In genomic region chr5:158940977-158941376, GRCh38 we compare ENCODE assay signal across 29 cellular contexts.
DNase-seq lines count a peak whose midpoint lies in the region; ATAC-seq lines count a peak whose summit lies in the region.
"Had no signal": no experiment of that assay in that cellular context is flagged by ENCODE, and none has a peak within 500 bp of the region (broad histone marks: within the 10 kb centered on the region; RNA-seq: fewer than 3 reads in every experiment).

No MANE protein-coding gene starts in this region.

- DNase-seq in NCI-H2171 treated with DMSO at 0.1 percent for 48 hours (lab: John Stamatoyannopoulos, UW) (peak; percentile 27), NCI-H2171 (lab: John Stamatoyannopoulos, UW) (no peak), NCI-H1105 treated with DMSO at 0.1 percent for 48 hours (lab: John Stamatoyannopoulos, UW) (no peak), cardiac septum (ENCODE audit: low spot score) (no peak)
- no peak for DNase-seq in stimulated activated naive B cell treated with anti-CD40 and anti-IgM and Interleukin-4, amounts not matched to agents 10 μg/mL and 1 μg/mL and 100 μg/mL, for 72 hours
- no peak for DNase-seq in stimulated activated CD4-positive, alpha-beta T cell treated with anti-CD3 and anti-CD28 coated beads, Interleukin-1b, Interleukin-23, amount 100 ng/mL, for 48 hours
- DNase-seq: 8988T; activated CD4-positive, alpha-beta T cell treated with anti-CD3 and anti-CD28 coated beads, Interleukin-2, amount 10 ng/mL, durations not matched to agents 24 days and 14 days; activated gamma-delta T cell; activated T-cell treated with anti-CD3 and anti-CD28 coated beads, Interleukin-2, amount 50 U/mL, for 1 hour; CD4-positive, CD25-positive, alpha-beta regulatory T cell; central memory CD4-positive, alpha-beta T cell; dermis blood vessel endothelial cell; H7; hippocampal formation; NCI-H1092 treated with DMSO at 0.1 percent for 48 hours; NCI-H2081 treated with DMSO at 0.1 percent for 48 hours; pancreas; PC-9; retina; small intestine; stimulated activated CD8-positive, alpha-beta memory T cell treated with anti-CD3 and anti-CD28 coated beads, Interleukin-4, amount 100 ng/mL, for 48 hours; stomach; T-helper 9 cell; tibial artery had no signal

- peaks cover 2 to 5% of the 10 kb centered on the region in 2 donors for H3K9me3 Mint-ChIP-seq in stimulated activated naive B cell treated with anti-CD40 and anti-IgM and Interleukin-4, amounts not matched to agents 10 μg/mL and 1 μg/mL and 100 μg/mL, for 72 hours
- H3K9me3 Mint-ChIP-seq: activated CD4-positive, alpha-beta T cell treated with anti-CD3 and anti-CD28 coated beads, Interleukin-2, amount 10 ng/mL, durations not matched to agents 24 days and 14 days had no signal

- ATAC-seq in HG02623 (IDR thresholded peaks at IDR 0.05; ENCODE audit: unreplicated experiment) (peak; percentile 55), HG03571 (IDR thresholded peaks at IDR 0.05; ENCODE audit: unreplicated experiment) (peak; percentile 50)
- peak; percentile 79 to 80 for ATAC-seq in stimulated activated naive B cell treated with anti-CD40 and anti-IgM and Interleukin-4, amounts not matched to agents 10 μg/mL and 1 μg/mL and 100 μg/mL, for 72 hours (replicated peaks)
- ATAC-seq: pancreas, Right ventricle myocardium inferior had no signal

- H3K27ac Mint-ChIP-seq in stimulated activated naive B cell treated with anti-CD40 and anti-IgM and Interleukin-4, amounts not matched to agents 10 μg/mL and 1 μg/mL and 100 μg/mL, for 72 hours = peak overlapping the region; percentile 22
- H3K27ac Mint-ChIP-seq: activated CD4-positive, alpha-beta T cell treated with anti-CD3 and anti-CD28 coated beads, Interleukin-2, amount 10 ng/mL, durations not matched to agents 24 days and 14 days; CD4-positive, CD25-positive, alpha-beta regulatory T cell had no signal

- H3K4me1 Mint-ChIP-seq in stimulated activated naive B cell treated with anti-CD40 and anti-IgM and Interleukin-4, amounts not matched to agents 10 μg/mL and 1 μg/mL and 100 μg/mL, for 72 hours = peaks cover 65 to 85% of the 10 kb centered on the region in 2 donors
- H3K4me1 Mint-ChIP-seq: activated CD4-positive, alpha-beta T cell treated with anti-CD3 and anti-CD28 coated beads, Interleukin-2, amount 10 ng/mL, durations not matched to agents 24 days and 14 days; CD4-positive, CD25-positive, alpha-beta regulatory T cell had no signal

- no peak overlapping the region for H3K4me3 Mint-ChIP-seq in stimulated activated naive B cell treated with anti-CD40 and anti-IgM and Interleukin-4, amounts not matched to agents 10 μg/mL and 1 μg/mL and 100 μg/mL, for 72 hours
- H3K4me3 Mint-ChIP-seq: activated CD4-positive, alpha-beta T cell treated with anti-CD3 and anti-CD28 coated beads, Interleukin-2, amount 10 ng/mL, durations not matched to agents 24 days and 14 days; CD4-positive, CD25-positive, alpha-beta regulatory T cell; neural crest cell had no signal

- intact Hi-C loops in cardiac septum (cut with DNase I) = no loop called here

- no peaks in the 10 kb centered on the region for H3K27me3 Mint-ChIP-seq in stimulated activated naive B cell treated with anti-CD40 and anti-IgM and Interleukin-4, amounts not matched to agents 10 μg/mL and 1 μg/mL and 100 μg/mL, for 72 hours
- H3K27me3 Mint-ChIP-seq: CD4-positive, CD25-positive, alpha-beta regulatory T cell had no signal

- H3K36me3 Mint-ChIP-seq in stimulated activated naive B cell treated with anti-CD40 and anti-IgM and Interleukin-4, amounts not matched to agents 10 μg/mL and 1 μg/mL and 100 μg/mL, for 72 hours = peaks cover 53 to 58% of the 10 kb centered on the region in 2 donors
- H3K36me3 Mint-ChIP-seq: CD4-positive, CD25-positive, alpha-beta regulatory T cell had no signal
